Comparison of ENCODE assay signal across 21 cellular contexts in genomic region chr2:64120008-64120407, GRCh38.
"Had no signal": no experiment of that assay in that cellular context is flagged by ENCODE, and none has a peak within 500 bp of the region (broad histone marks: within the 10 kb centered on the region; RNA-seq: fewer than 3 reads in every experiment).

No MANE protein-coding gene starts in this region.

- FAIRE-seq: TTC549 had no signal

- H3K27me3 Mint-ChIP-seq: activated B cell treated with CpG ODN at 0.5 μM for 24 hours; activated CD4-positive, alpha-beta memory T cell treated with anti-CD3 and anti-CD28 coated beads for 36 hours; activated naive CD8-positive, alpha-beta T cell treated with anti-CD3 and anti-CD28 coated beads, Interleukin-2, amount 10 ng/mL, durations not matched to agents 7 days and 5 days had no signal

- H3K27ac Mint-ChIP-seq: activated B cell treated with CpG ODN at 0.5 μM for 24 hours; activated CD4-positive, alpha-beta memory T cell treated with anti-CD3 and anti-CD28 coated beads for 36 hours; activated naive CD8-positive, alpha-beta T cell treated with anti-CD3 and anti-CD28 coated beads, Interleukin-2, amount 10 ng/mL, durations not matched to agents 7 days and 5 days; activated T-helper 1 cell treated with anti-CD3 and anti-CD28 coated beads, Interleukin-12 subunit alpha, Interleukin-12 subunit beta, Interleukin-2, Interleukin-4 antibody, amounts not matched to agents 30 ng/mL and 10 ng/mL and 1 ng/mL, durations not matched to agents 14 hours and 24 hours and 36 hours; nephron progenitor cell; T-helper 2 cell treated with Interferon-gamma antibody and Interleukin-4, amounts not matched to agents 5 μg/mL and 100 μg/mL, for 36 hours had no signal

- H3K4me3 ChIP-seq: dorsolateral prefrontal cortex, gastrocnemius medialis, lung, tibial artery had no signal

- H3K27me3 ChIP-seq: dorsolateral prefrontal cortex, gastrocnemius medialis, tibial artery had no signal

- H3K4me3 Mint-ChIP-seq: activated B cell treated with CpG ODN at 0.5 μM for 24 hours; activated CD4-positive, alpha-beta memory T cell treated with anti-CD3 and anti-CD28 coated beads for 36 hours; activated naive CD8-positive, alpha-beta T cell treated with anti-CD3 and anti-CD28 coated beads, Interleukin-2, amount 10 ng/mL, durations not matched to agents 7 days and 5 days; activated T-helper 1 cell treated with anti-CD3 and anti-CD28 coated beads, Interleukin-12 subunit alpha, Interleukin-12 subunit beta, Interleukin-2, Interleukin-4 antibody, amounts not matched to agents 30 ng/mL and 10 ng/mL and 1 ng/mL, durations not matched to agents 14 hours and 24 hours and 36 hours; mesothelial cell of epicardium; nephron progenitor cell; T-helper 2 cell treated with Interferon-gamma antibody and Interleukin-4, amounts not matched to agents 5 μg/mL and 100 μg/mL, for 36 hours had no signal

- DNase-seq: activated B cell treated with CpG ODN at 0.5 μM for 24 hours; activated CD4-positive, alpha-beta memory T cell treated with anti-CD3 and anti-CD28 coated beads for 36 hours; activated CD4-positive, alpha-beta T cell treated with anti-CD3 and anti-CD28 coated beads for 4 hours; activated naive CD4-positive, alpha-beta T cell; activated naive CD8-positive, alpha-beta T cell treated with anti-CD3 and anti-CD28 coated beads, Interleukin-2, amount 10 ng/mL, durations not matched to agents 7 days and 5 days; activated T-cell treated with anti-CD3 and anti-CD28 coated beads for 4 hours; amygdala; dorsolateral prefrontal cortex; gastrocnemius medialis; nephron progenitor cell; retina; stimulated activated CD4-positive, alpha-beta T cell treated with anti-CD3 and anti-CD28 coated beads, Interleukin-12 subunit alpha, Interleukin-12 subunit beta, amount 100 ng/mL, for 4 hours; stimulated activated CD4-positive, alpha-beta T cell treated with anti-CD3 and anti-CD28 coated beads, Interleukin-1b, Interleukin-23, amount 100 ng/mL, for 48 hours; stimulated activated naive CD4-positive, alpha-beta T cell treated with Interleukin-2 at 50 U/mL for 16 hours; substantia nigra; tibial artery had no signal

- H3K9me3 Mint-ChIP-seq: activated B cell treated with CpG ODN at 0.5 μM for 24 hours; activated CD4-positive, alpha-beta memory T cell treated with anti-CD3 and anti-CD28 coated beads for 36 hours; activated naive CD8-positive, alpha-beta T cell treated with anti-CD3 and anti-CD28 coated beads, Interleukin-2, amount 10 ng/mL, durations not matched to agents 7 days and 5 days; activated T-helper 1 cell treated with anti-CD3 and anti-CD28 coated beads, Interleukin-12 subunit alpha, Interleukin-12 subunit beta, Interleukin-2, Interleukin-4 antibody, amounts not matched to agents 30 ng/mL and 10 ng/mL and 1 ng/mL, durations not matched to agents 14 hours and 24 hours and 36 hours; T-helper 2 cell treated with Interferon-gamma antibody and Interleukin-4, amounts not matched to agents 5 μg/mL and 100 μg/mL, for 36 hours had no signal

- H3K36me3 ChIP-seq: gastrocnemius medialis, tibial artery had no signal

- H3K9me3 ChIP-seq: gastrocnemius medialis, tibial artery had no signal

- H3K27ac ChIP-seq: dorsolateral prefrontal cortex, gastrocnemius medialis, tibial artery had no signal
